Comparison of ENCODE assay signal across 14 cellular contexts in the genomic region with DNA sequence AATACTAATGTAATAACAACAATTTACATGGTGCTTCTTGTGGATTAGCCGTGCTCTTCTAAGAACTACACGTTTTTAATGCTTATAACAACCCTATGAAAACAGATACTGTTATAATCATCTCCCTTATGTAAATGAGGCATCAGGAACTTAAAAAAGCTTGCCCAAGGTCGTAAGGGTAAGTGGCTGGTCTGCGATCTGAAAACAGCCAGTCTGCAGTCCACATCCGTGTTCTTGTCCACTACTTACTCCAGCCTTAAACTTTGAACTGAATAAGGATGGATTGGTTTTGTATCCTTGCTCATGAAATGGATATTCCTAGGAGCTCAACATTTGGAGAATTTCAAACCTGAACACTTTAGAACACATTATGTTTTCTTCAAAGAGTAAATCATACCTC.
"Had no signal": no experiment of that assay in that cellular context is flagged by ENCODE, and none has a peak within 500 bp of the region (broad histone marks: within the 10 kb centered on the region; RNA-seq: fewer than 3 reads in every experiment).

No MANE protein-coding gene starts in this region.

- H3K4me3 ChIP-seq: mucosa of descending colon had no signal

- ATAC-seq: mucosa of descending colon; naive thymus-derived CD8-positive, alpha-beta T cell; T-cell had no signal

- H3K27ac ChIP-seq: epithelial cell of prostate, WERI-Rb-1 had no signal

- DNase-seq: activated CD4-positive, alpha-beta T cell treated with anti-CD3 and anti-CD28 coated beads, Interleukin-2, amount 10 ng/mL, durations not matched to agents 24 days and 14 days; activated naive CD4-positive, alpha-beta T cell treated with anti-CD3 and anti-CD28 coated beads, Interleukin-2, amount 10 ng/mL, durations not matched to agents 7 days and 5 days; effector memory CD4-positive, alpha-beta T cell; hypothalamus; mammary epithelial cell; mucosa of descending colon; naive thymus-derived CD8-positive, alpha-beta T cell; stimulated activated CD4-positive, alpha-beta T cell treated with anti-CD3 and anti-CD28 coated beads, Interleukin-12 subunit alpha, Interleukin-12 subunit beta, amount 100 ng/mL, for 4 hours; stimulated activated CD4-positive, alpha-beta T cell treated with anti-CD3 and anti-CD28 coated beads, Interleukin-2, amount 100 ng/mL, for 48 hours; stimulated activated naive CD4-positive, alpha-beta T cell treated with Interleukin-2 at 50 U/mL for 16 hours; T-cell; T1000; WERI-Rb-1 had no signal

- H3K36me3 ChIP-seq: WERI-Rb-1 had no signal

- H3K9me3 ChIP-seq: mucosa of descending colon had no signal
